1 cellular context compared by ENCODE assay signal in the genomic region with DNA sequence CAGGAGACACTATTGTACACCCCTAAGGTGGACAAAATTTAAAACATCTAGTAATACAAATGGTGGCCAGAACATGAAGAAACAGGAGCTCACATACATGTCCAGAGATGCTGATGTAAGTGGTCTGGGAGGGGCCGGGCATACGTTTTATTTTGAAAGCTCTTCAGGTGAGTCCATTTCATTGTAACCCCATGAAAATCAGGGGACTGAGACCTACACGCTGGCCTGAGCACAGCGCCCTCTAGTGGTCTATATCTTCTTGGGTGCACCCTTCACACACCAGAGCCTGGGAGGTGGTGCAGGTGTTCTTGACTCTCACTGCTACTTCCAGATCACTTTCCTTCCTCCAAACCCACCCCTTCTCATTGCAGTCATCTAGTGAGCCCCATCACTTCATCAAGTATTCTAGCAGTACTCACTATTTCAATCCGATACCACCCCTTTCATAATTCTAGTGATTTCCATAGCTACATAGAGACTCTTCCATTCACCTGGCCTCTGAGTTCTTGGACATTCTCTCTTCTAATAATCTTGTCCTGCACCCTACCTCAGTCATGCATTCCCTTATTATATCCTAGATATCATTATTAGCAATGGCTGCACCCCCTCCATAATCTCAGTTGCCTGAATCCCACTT.
TF ChIP-seq lines count a peak whose summit lies in the region.

No MANE protein-coding gene starts in this region.

TF ChIP-seq in GM23338, 12 proteins besides CTCF, POLR2A, EP300 and RAD21 (continued from another document):
- TF ChIP-seq, protein P1, sequence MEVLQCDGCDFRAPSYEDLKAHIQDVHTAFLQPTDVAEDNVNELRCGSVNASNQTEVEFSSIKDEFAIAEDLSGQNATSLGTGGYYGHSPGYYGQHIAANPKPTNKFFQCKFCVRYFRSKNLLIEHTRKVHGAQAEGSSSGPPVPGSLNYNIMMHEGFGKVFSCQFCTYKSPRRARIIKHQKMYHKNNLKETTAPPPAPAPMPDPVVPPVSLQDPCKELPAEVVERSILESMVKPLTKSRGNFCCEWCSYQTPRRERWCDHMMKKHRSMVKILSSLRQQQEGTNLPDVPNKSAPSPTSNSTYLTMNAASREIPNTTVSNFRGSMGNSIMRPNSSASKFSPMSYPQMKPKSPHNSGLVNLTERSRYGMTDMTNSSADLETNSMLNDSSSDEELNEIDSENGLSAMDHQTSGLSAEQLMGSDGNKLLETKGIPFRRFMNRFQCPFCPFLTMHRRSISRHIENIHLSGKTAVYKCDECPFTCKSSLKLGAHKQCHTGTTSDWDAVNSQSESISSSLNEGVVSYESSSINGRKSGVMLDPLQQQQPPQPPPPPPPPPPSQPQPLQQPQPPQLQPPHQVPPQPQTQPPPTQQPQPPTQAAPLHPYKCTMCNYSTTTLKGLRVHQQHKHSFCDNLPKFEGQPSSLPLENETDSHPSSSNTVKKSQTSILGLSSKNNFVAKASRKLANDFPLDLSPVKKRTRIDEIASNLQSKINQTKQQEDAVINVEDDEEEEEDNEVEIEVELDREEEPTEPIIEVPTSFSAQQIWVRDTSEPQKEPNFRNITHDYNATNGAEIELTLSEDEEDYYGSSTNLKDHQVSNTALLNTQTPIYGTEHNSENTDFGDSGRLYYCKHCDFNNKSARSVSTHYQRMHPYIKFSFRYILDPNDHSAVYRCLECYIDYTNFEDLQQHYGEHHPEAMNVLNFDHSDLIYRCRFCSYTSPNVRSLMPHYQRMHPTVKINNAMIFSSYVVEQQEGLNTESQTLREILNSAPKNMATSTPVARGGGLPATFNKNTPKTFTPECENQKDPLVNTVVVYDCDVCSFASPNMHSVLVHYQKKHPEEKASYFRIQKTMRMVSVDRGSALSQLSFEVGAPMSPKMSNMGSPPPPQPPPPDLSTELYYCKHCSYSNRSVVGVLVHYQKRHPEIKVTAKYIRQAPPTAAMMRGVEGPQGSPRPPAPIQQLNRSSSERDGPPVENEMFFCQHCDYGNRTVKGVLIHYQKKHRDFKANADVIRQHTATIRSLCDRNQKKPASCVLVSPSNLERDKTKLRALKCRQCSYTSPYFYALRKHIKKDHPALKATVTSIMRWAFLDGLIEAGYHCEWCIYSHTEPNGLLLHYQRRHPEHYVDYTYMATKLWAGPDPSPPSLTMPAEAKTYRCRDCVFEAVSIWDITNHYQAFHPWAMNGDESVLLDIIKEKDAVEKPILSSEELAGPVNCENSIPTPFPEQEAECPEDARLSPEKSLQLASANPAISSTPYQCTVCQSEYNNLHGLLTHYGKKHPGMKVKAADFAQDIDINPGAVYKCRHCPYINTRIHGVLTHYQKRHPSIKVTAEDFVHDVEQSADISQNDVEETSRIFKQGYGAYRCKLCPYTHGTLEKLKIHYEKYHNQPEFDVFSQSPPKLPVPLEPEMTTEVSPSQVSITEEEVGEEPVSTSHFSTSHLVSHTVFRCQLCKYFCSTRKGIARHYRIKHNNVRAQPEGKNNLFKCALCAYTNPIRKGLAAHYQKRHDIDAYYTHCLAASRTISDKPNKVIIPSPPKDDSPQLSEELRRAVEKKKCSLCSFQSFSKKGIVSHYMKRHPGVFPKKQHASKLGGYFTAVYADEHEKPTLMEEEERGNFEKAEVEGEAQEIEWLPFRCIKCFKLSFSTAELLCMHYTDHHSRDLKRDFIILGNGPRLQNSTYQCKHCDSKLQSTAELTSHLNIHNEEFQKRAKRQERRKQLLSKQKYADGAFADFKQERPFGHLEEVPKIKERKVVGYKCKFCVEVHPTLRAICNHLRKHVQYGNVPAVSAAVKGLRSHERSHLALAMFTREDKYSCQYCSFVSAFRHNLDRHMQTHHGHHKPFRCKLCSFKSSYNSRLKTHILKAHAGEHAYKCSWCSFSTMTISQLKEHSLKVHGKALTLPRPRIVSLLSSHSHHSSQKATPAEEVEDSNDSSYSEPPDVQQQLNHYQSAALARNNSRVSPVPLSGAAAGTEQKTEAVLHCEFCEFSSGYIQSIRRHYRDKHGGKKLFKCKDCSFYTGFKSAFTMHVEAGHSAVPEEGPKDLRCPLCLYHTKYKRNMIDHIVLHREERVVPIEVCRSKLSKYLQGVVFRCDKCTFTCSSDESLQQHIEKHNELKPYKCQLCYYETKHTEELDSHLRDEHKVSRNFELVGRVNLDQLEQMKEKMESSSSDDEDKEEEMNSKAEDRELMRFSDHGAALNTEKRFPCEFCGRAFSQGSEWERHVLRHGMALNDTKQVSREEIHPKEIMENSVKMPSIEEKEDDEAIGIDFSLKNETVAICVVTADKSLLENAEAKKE (CRISPR knock-in tag; IDR thresholded peaks at IDR 0.05), result no peak
- no peak for TF ChIP-seq CREB1 (CRISPR knock-in tag; IDR thresholded peaks at IDR 0.05; ENCODE audit: low read depth)
- no peak for TF ChIP-seq NANOG (IDR thresholded peaks at IDR 0.05; ENCODE audit: borderline replicate concordance)
- TF ChIP-seq ZNF114 (CRISPR knock-in tag; IDR thresholded peaks at IDR 0.05), result no peak
- TF ChIP-seq, protein P2, sequence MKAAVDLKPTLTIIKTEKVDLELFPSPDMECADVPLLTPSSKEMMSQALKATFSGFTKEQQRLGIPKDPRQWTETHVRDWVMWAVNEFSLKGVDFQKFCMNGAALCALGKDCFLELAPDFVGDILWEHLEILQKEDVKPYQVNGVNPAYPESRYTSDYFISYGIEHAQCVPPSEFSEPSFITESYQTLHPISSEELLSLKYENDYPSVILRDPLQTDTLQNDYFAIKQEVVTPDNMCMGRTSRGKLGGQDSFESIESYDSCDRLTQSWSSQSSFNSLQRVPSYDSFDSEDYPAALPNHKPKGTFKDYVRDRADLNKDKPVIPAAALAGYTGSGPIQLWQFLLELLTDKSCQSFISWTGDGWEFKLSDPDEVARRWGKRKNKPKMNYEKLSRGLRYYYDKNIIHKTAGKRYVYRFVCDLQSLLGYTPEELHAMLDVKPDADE (IDR thresholded peaks at IDR 0.05), result no peak
- no peak for TF ChIP-seq JUNB (IDR thresholded peaks at IDR 0.05; ENCODE audit: unreplicated experiment)
- TF ChIP-seq, protein P3, sequence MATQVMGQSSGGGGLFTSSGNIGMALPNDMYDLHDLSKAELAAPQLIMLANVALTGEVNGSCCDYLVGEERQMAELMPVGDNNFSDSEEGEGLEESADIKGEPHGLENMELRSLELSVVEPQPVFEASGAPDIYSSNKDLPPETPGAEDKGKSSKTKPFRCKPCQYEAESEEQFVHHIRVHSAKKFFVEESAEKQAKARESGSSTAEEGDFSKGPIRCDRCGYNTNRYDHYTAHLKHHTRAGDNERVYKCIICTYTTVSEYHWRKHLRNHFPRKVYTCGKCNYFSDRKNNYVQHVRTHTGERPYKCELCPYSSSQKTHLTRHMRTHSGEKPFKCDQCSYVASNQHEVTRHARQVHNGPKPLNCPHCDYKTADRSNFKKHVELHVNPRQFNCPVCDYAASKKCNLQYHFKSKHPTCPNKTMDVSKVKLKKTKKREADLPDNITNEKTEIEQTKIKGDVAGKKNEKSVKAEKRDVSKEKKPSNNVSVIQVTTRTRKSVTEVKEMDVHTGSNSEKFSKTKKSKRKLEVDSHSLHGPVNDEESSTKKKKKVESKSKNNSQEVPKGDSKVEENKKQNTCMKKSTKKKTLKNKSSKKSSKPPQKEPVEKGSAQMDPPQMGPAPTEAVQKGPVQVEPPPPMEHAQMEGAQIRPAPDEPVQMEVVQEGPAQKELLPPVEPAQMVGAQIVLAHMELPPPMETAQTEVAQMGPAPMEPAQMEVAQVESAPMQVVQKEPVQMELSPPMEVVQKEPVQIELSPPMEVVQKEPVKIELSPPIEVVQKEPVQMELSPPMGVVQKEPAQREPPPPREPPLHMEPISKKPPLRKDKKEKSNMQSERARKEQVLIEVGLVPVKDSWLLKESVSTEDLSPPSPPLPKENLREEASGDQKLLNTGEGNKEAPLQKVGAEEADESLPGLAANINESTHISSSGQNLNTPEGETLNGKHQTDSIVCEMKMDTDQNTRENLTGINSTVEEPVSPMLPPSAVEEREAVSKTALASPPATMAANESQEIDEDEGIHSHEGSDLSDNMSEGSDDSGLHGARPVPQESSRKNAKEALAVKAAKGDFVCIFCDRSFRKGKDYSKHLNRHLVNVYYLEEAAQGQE (IDR thresholded peaks at IDR 0.05; ENCODE audit: unreplicated experiment), result no peak
- no peak for TF ChIP-seq ZNF331 (CRISPR knock-in tag; IDR thresholded peaks at IDR 0.05; ENCODE audit: low read depth)
TF ChIP-seq in GM23338: peak in this region for 0.
